Comparison of ENCODE assay signal across 30 cellular contexts in the genomic region with DNA sequence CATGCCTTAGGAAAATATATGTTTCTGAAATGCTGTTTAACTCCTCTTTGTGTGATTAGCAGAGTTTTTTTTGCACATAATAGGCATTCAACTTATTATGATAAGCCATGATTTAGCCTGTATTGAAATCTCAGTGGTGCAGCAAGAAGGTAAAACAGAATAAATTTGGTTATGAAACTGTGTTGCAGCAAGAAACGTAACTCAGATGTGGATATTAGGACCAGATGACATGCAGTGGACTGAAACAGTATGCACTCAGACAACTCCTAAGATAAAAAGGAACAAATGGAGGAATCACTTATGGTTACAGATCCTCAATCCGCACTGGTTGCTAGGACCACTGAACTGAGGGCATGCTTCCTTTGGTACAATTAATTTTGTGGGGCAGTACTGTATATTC.
"Had no signal": no experiment of that assay in that cellular context is flagged by ENCODE, and none has a peak within 500 bp of the region (broad histone marks: within the 10 kb centered on the region; RNA-seq: fewer than 3 reads in every experiment).

No MANE protein-coding gene starts in this region.

- H3K9me3 ChIP-seq: esophagus squamous epithelium, gastroesophageal sphincter, heart left ventricle, left lung, mucosa of descending colon, psoas muscle, sigmoid colon, stomach, testis, tibial artery, upper lobe of left lung had no signal

- DNase-seq: dermis blood vessel endothelial cell; effector memory CD8-positive, alpha-beta T cell; erythroblast; esophagus squamous epithelium; foreskin keratinocyte; heart left ventricle; kidney; left cardiac atrium; left lung; mesenchymal stem cell; mucosa of descending colon; naive B cell; psoas muscle; right cardiac atrium; sigmoid colon; stimulated activated CD4-positive, alpha-beta T cell treated with anti-CD3 and anti-CD28 coated beads, Interleukin-2, amount 100 ng/mL, for 24 hours; stimulated activated CD4-positive, alpha-beta T cell treated with anti-CD3 and anti-CD28 coated beads, Interleukin-4, amount 100 ng/mL, for 24 hours; stimulated activated naive CD4-positive, alpha-beta T cell treated with Interleukin-2 at 50 U/mL for 16 hours; stomach; testis; tibial artery; upper lobe of left lung had no signal

- H3K4me1 ChIP-seq: esophagus squamous epithelium, foreskin keratinocyte, left lung, neural progenitor cell, parathyroid adenoma, psoas muscle, sigmoid colon, stomach, testis, tibial artery, upper lobe of left lung had no signal

- H2AFZ ChIP-seq: hepatocyte, neural progenitor cell, parathyroid adenoma had no signal

- H3K27ac Mint-ChIP-seq: effector memory CD8-positive, alpha-beta T cell; mesothelial cell of epicardium; naive B cell; natural killer cell treated with Interleukin-12 subunit alpha and Interleukin-12 subunit beta and Interleukin-15 and Interleukin-18, amount 100 ng/mL, for 72 hours; neural progenitor cell; stimulated activated effector memory CD8-positive, alpha-beta T cell treated with anti-CD3 and anti-CD28 coated beads, Interleukin-12 subunit alpha, Interleukin-12 subunit beta, amount 100 ng/mL, for 72 hours had no signal

- H3K36me3 ChIP-seq: esophagus squamous epithelium, gastroesophageal sphincter, heart left ventricle, left lung, neural progenitor cell, sigmoid colon, stomach, tibial artery, upper lobe of left lung had no signal

- H3K4me1 Mint-ChIP-seq: naive B cell; neural progenitor cell; stimulated activated effector memory CD8-positive, alpha-beta T cell treated with anti-CD3 and anti-CD28 coated beads, Interleukin-12 subunit alpha, Interleukin-12 subunit beta, amount 100 ng/mL, for 72 hours had no signal

- H3K79me2 ChIP-seq: hepatocyte, parathyroid adenoma had no signal

- H3K27me3 Mint-ChIP-seq: effector memory CD8-positive, alpha-beta T cell; naive B cell; natural killer cell treated with Interleukin-12 subunit alpha and Interleukin-12 subunit beta and Interleukin-15 and Interleukin-18, amount 100 ng/mL, for 72 hours had no signal

- H3K36me3 Mint-ChIP-seq: mesothelial cell of epicardium; naive B cell; natural killer cell treated with Interleukin-12 subunit alpha and Interleukin-12 subunit beta and Interleukin-15 and Interleukin-18, amount 100 ng/mL, for 72 hours; neural progenitor cell; stimulated activated effector memory CD8-positive, alpha-beta T cell treated with anti-CD3 and anti-CD28 coated beads, Interleukin-12 subunit alpha, Interleukin-12 subunit beta, amount 100 ng/mL, for 72 hours had no signal

- H3K27me3 ChIP-seq: esophagus squamous epithelium, foreskin keratinocyte, gastroesophageal sphincter, heart left ventricle, hepatocyte, left lung, neural progenitor cell, sigmoid colon, stomach, testis, tibial artery, upper lobe of left lung had no signal

- H3K4me3 Mint-ChIP-seq: effector memory CD8-positive, alpha-beta T cell; mesothelial cell of epicardium; naive B cell; natural killer cell treated with Interleukin-12 subunit alpha and Interleukin-12 subunit beta and Interleukin-15 and Interleukin-18, amount 100 ng/mL, for 72 hours; neural progenitor cell; stimulated activated effector memory CD8-positive, alpha-beta T cell treated with anti-CD3 and anti-CD28 coated beads, Interleukin-12 subunit alpha, Interleukin-12 subunit beta, amount 100 ng/mL, for 72 hours had no signal

- H3K9ac ChIP-seq: neural progenitor cell, parathyroid adenoma had no signal

- H3K9me3 Mint-ChIP-seq: mesothelial cell of epicardium, naive B cell, neural progenitor cell had no signal

- H3K4me2 ChIP-seq: hepatocyte, neural progenitor cell had no signal

- H3K27ac ChIP-seq: coronary artery, esophagus squamous epithelium, foreskin keratinocyte, gastroesophageal sphincter, heart left ventricle, hepatocyte, left lung, neural progenitor cell, parathyroid adenoma, psoas muscle, sigmoid colon, stomach, testis, tibial artery, upper lobe of left lung had no signal

- H3K4me3 ChIP-seq: coronary artery, esophagus squamous epithelium, gastroesophageal sphincter, heart left ventricle, hepatocyte, left lung, mucosa of descending colon, neural progenitor cell, psoas muscle, sigmoid colon, stomach, testis, tibial artery, upper lobe of left lung had no signal
